In genomic region chr13:108855737-108856387, GRCh38 we compare ENCODE assay signal across 14 cellular contexts.
A peak's percentile ranks its signal among the peaks of the same experiment; 100 is the strongest.
DNase-seq lines count a peak whose midpoint lies in the region; ATAC-seq, FAIRE-seq and TF ChIP-seq lines count a peak whose summit lies in the region.
"Had no signal": no experiment of that assay in that cellular context is flagged by ENCODE, and none has a peak within 500 bp of the region (broad histone marks: within the 10 kb centered on the region; RNA-seq: fewer than 3 reads in every experiment).

No MANE protein-coding gene starts in this region.

- peak; percentile 52 for DNase-seq in GM23338 (ENCODE audit: low spot score)
- no peak for DNase-seq in left colon
- no peak for DNase-seq in mesenteric fat pad (ENCODE audit: low spot score)
- no peak for DNase-seq in activated CD4-positive, alpha-beta T cell treated with anti-CD3 and anti-CD28 coated beads, Interleukin-2, amount 10 ng/mL, durations not matched to agents 24 days and 14 days
- no peak for DNase-seq in neuronal stem cell (ENCODE audit: low spot score)
- no peak for DNase-seq in HTR-8/SVneo (ENCODE audit: insufficient read length, low spot score)
- DNase-seq: amniotic stem cell, Calu3, GM23248, nephron progenitor cell, stomach had no signal

- no peak overlapping the region for H3K4ac ChIP-seq in neuronal stem cell (ENCODE audit: low read length)

- TF ChIP-seq CTCF in GM23338 (conservative IDR thresholded peaks at IDR 0.05; ENCODE audit: low read depth in 2 of 2): no peak

- peak overlapping the region; percentile 23; the same call in 1 of the 3 replicates for H3K4me3 Mint-ChIP-seq in GM23338
- H3K4me3 Mint-ChIP-seq in activated CD4-positive, alpha-beta T cell treated with anti-CD3 and anti-CD28 coated beads, Interleukin-2, amount 10 ng/mL, durations not matched to agents 24 days and 14 days: no peak overlapping the region
- H3K4me3 Mint-ChIP-seq: nephron progenitor cell had no signal

- intact Hi-C loops in left colon (cut with DNase I, micrococcal nuclease): no loop called here
- intact Hi-C loops in activated CD4-positive, alpha-beta T cell treated with anti-CD3 and anti-CD28 coated beads, Interleukin-2, amount 10 ng/mL, durations not matched to agents 24 days and 14 days (cut with micrococcal nuclease): no loop called here

- no peak overlapping the region for H4K8ac ChIP-seq in neuronal stem cell (ENCODE audit: low read depth, low read length)

- H2AFZ ChIP-seq in GM23338: peak overlapping the region; percentile 11; the same call in 1 of the 2 replicates
- H2AFZ ChIP-seq in neuronal stem cell (ENCODE audit: low read length): no peak overlapping the region
- H2AFZ ChIP-seq: GM23248 had no signal

- no CpG with 5 or more reads among the region's 4 CpGs for WGBS in neuronal stem cell (ENCODE audit: extremely low coverage in 2 of 2, insufficient read length in 2 of 2, insufficient replicate concordance in 1 of 2), 2 donors

- H3K9me3 ChIP-seq in neuronal stem cell (replicated peaks in 1 of 2; ENCODE audit: control insufficient read depth in 2 of 2, insufficient read depth in 1 of 2, low read depth in 1 of 2, low read length in 2 of 2): no peaks in the 10 kb centered on the region
- H3K9me3 ChIP-seq: stomach had no signal

- no peaks in the 10 kb centered on the region for H4K20me1 ChIP-seq in GM23338 (replicated peaks; ENCODE audit: insufficient read depth)

- H3K79me2 ChIP-seq in GM23338 (replicated peaks; ENCODE audit: insufficient read depth): no peaks in the 10 kb centered on the region

- peak overlapping the region; percentile 88 for H3K27ac Mint-ChIP-seq in GM23338
- no peak overlapping the region for H3K27ac Mint-ChIP-seq in activated CD4-positive, alpha-beta T cell treated with anti-CD3 and anti-CD28 coated beads, Interleukin-2, amount 10 ng/mL, durations not matched to agents 24 days and 14 days
- H3K27ac Mint-ChIP-seq: nephron progenitor cell had no signal

- H3K36me3 Mint-ChIP-seq in GM23338 (ENCODE audit: low read depth): peaks cover 5% of the 10 kb centered on the region; the same call in 1 of the 3 replicates
- H3K36me3 Mint-ChIP-seq in activated CD4-positive, alpha-beta T cell treated with anti-CD3 and anti-CD28 coated beads, Interleukin-2, amount 10 ng/mL, durations not matched to agents 24 days and 14 days (ENCODE audit: low read depth): no peaks in the 10 kb centered on the region

- H3K27me3 ChIP-seq in GM23338 (ENCODE audit: insufficient read depth) (no peaks in the 10 kb centered on the region), neuronal stem cell (ENCODE audit: control insufficient read depth in 3 of 3, insufficient read depth in 3 of 3, low read depth in 1 of 3, low read length in 3 of 3) (no peaks in the 10 kb centered on the region)
- H3K27me3 ChIP-seq: stomach had no signal

- peaks cover 47% of the 10 kb centered on the region for H3K4me1 Mint-ChIP-seq in GM23338
- no peaks in the 10 kb centered on the region for H3K4me1 Mint-ChIP-seq in activated CD4-positive, alpha-beta T cell treated with anti-CD3 and anti-CD28 coated beads, Interleukin-2, amount 10 ng/mL, durations not matched to agents 24 days and 14 days

- H3K18ac ChIP-seq in neuronal stem cell (ENCODE audit: low read length): no peak overlapping the region

- H3K36me3 ChIP-seq in GM23338 (ENCODE audit: insufficient read depth) (no peaks in the 10 kb centered on the region), neuronal stem cell (replicated peaks in 1 of 2; ENCODE audit: control insufficient read depth in 2 of 2, insufficient read depth in 2 of 2, low read length in 2 of 2) (no peaks in the 10 kb centered on the region)
- H3K36me3 ChIP-seq: stomach had no signal

- peak overlapping the region; percentile 56; the same call in 1 of the 2 replicates for H3K27ac ChIP-seq in GM23338 (ENCODE audit: low read depth)
- no peak overlapping the region for H3K27ac ChIP-seq in neuronal stem cell (replicated peaks; ENCODE audit: low read length)
- H3K27ac ChIP-seq: GM23248, stomach had no signal

- ATAC-seq in GM19035 (IDR thresholded peaks at IDR 0.05; ENCODE audit: unreplicated experiment) (peak; percentile 88), GM23338 (peak; percentile 49), HG03175 (IDR thresholded peaks at IDR 0.05; ENCODE audit: unreplicated experiment) (peak; percentile 83), left colon (peak; percentile 51)

- no peak overlapping the region for H2BK12ac ChIP-seq in neuronal stem cell (ENCODE audit: low read length)

- peak overlapping the region; percentile 69 for H3K4me2 ChIP-seq in GM23338
- no peak overlapping the region for H3K4me2 ChIP-seq in neuronal stem cell (ENCODE audit: insufficient read depth, low read length, poor library complexity, severe bottlenecking)

- no peak overlapping the region for H3K9ac ChIP-seq in neuronal stem cell (ENCODE audit: low read depth, low read length, poor library complexity)
- H3K9ac ChIP-seq: GM23248 had no signal

- H4K91ac ChIP-seq in neuronal stem cell (ENCODE audit: low read depth, low read length, poor library complexity): no peak overlapping the region

- 0 out of 2 replicates have a peak, but pooled peaks cover 2% of the 10 kb centered on the region for H3K9me2 ChIP-seq in GM23338 (ENCODE audit: insufficient read depth)

- no peak overlapping the region for H3K23ac ChIP-seq in neuronal stem cell (ENCODE audit: low read depth, low read length, poor library complexity)

- H3K27me3 Mint-ChIP-seq in GM23338 (ENCODE audit: insufficient read depth, low read depth, poor library complexity): peaks cover 6% of the 10 kb centered on the region
- no peaks in the 10 kb centered on the region for H3K27me3 Mint-ChIP-seq in activated CD4-positive, alpha-beta T cell treated with anti-CD3 and anti-CD28 coated beads, Interleukin-2, amount 10 ng/mL, durations not matched to agents 24 days and 14 days

- no peak overlapping the region for H2BK15ac ChIP-seq in neuronal stem cell (ENCODE audit: low read length)

- H3K4me3 ChIP-seq in GM23338 (no peak overlapping the region), neuronal stem cell (ENCODE audit: low read length in 2 of 2) (no peak overlapping the region)
- H3K4me3 ChIP-seq: GM23248, stomach had no signal

- H3K79me1 ChIP-seq in neuronal stem cell (ENCODE audit: low read depth, low read length): no peaks in the 10 kb centered on the region

- H2BK5ac ChIP-seq in neuronal stem cell (ENCODE audit: low read length): no peak overlapping the region

- H2AK5ac ChIP-seq in neuronal stem cell (ENCODE audit: low read depth, low read length): no peak overlapping the region

- H3K4me1 ChIP-seq in GM23338 (ENCODE audit: insufficient read depth) (peaks cover 33% of the 10 kb centered on the region), neuronal stem cell (ENCODE audit: control insufficient read depth in 2 of 2, insufficient read depth in 1 of 2, low read depth in 1 of 2, low read length in 2 of 2) (peaks cover 0 to 5% of the 10 kb centered on the region in 2 donors)

- no peak overlapping the region for H3K14ac ChIP-seq in neuronal stem cell (ENCODE audit: low read length)

- H3K9me3 Mint-ChIP-seq in GM23338: peaks cover 3% of the 10 kb centered on the region; the same call in 1 of the 3 replicates
- H3K9me3 Mint-ChIP-seq in activated CD4-positive, alpha-beta T cell treated with anti-CD3 and anti-CD28 coated beads, Interleukin-2, amount 10 ng/mL, durations not matched to agents 24 days and 14 days: no peaks in the 10 kb centered on the region
- H3K9me3 Mint-ChIP-seq: nephron progenitor cell had no signal

- no peak overlapping the region for H2BK120ac ChIP-seq in neuronal stem cell (ENCODE audit: low read depth, low read length)

- no peaks in the 10 kb centered on the region for H3F3A ChIP-seq in GM23338 (replicated peaks; ENCODE audit: low read depth)

- FAIRE-seq in HTR-8/SVneo (lab: Jason Lieb, UNC): no peak
- FAIRE-seq: endometrium had no signal
